1 cellular context compared by ENCODE assay signal in genomic region chr19:46984077-46985010, GRCh38.
TF ChIP-seq lines count a peak whose summit lies in the region.

No MANE protein-coding gene starts in this region.

TF ChIP-seq in HepG2, 621 proteins besides CTCF, POLR2A, EP300 and RAD21 (continued from another document and continues in another):
- no peak; the same call in 1 of the 2 replicates for TF ChIP-seq ZNF691 (CRISPR knock-in tag; IDR thresholded peaks at IDR 0.05; ENCODE audit: borderline replicate concordance, low read depth)
- TF ChIP-seq RBAK (CRISPR knock-in tag; IDR thresholded peaks at IDR 0.05), result no peak
- TF ChIP-seq ZKSCAN8 (CRISPR knock-in tag; IDR thresholded peaks at IDR 0.05; ENCODE audit: borderline replicate concordance), result peak; percentile 82; the same call in 1 of the 2 replicates
- peak; percentile 80 for TF ChIP-seq JUNB (CRISPR knock-in tag; IDR thresholded peaks at IDR 0.05; ENCODE audit: borderline replicate concordance)
- TF ChIP-seq AHR (CRISPR knock-in tag; IDR thresholded peaks at IDR 0.05), result no peak
- no peak for TF ChIP-seq TBP (CRISPR knock-in tag; IDR thresholded peaks at IDR 0.05)
- peak; percentile 93 for TF ChIP-seq ZNF331 (CRISPR knock-in tag; IDR thresholded peaks at IDR 0.05)
- TF ChIP-seq ZNF367 (CRISPR knock-in tag; IDR thresholded peaks at IDR 0.05; ENCODE audit: borderline replicate concordance), result 0 out of 2 replicates have a peak, but pooled peaks have one; percentile 38
- peak; percentile 93 for TF ChIP-seq ESRRA (CRISPR knock-in tag; IDR thresholded peaks at IDR 0.05; ENCODE audit: low read depth)
- TF ChIP-seq BORCS8-MEF2B (CRISPR knock-in tag; IDR thresholded peaks at IDR 0.05), result peak; percentile 66; the same call in 1 of the 2 replicates
- peak; percentile 95 for TF ChIP-seq ARID5B (CRISPR knock-in tag; IDR thresholded peaks at IDR 0.05)
- TF ChIP-seq NCOA1 (CRISPR knock-in tag; IDR thresholded peaks at IDR 0.05), result no peak
- no peak; the same call in 1 of the 2 replicates for TF ChIP-seq ZNF362 (CRISPR knock-in tag; IDR thresholded peaks at IDR 0.05; ENCODE audit: borderline replicate concordance)
- TF ChIP-seq ZNF572 (CRISPR knock-in tag; IDR thresholded peaks at IDR 0.05), result 0 out of 2 replicates have a peak, but pooled peaks have one; percentile 31
- 0 out of 2 replicates have a peak, but pooled peaks have one; percentile 23 for TF ChIP-seq POLR2G (IDR thresholded peaks at IDR 0.05; ENCODE audit: low read depth, low read length)
- TF ChIP-seq RFX3 (CRISPR knock-in tag; IDR thresholded peaks at IDR 0.05), result no peak
- peak; percentile 42; the same call in 1 of the 2 replicates for TF ChIP-seq HMGXB3 (CRISPR knock-in tag; IDR thresholded peaks at IDR 0.05; ENCODE audit: borderline replicate concordance)
- no peak for TF ChIP-seq ZNF282 (IDR thresholded peaks at IDR 0.05; ENCODE audit: partially characterized antibody)
- peak; percentile 87 for TF ChIP-seq FOSL2 (CRISPR knock-in tag; IDR thresholded peaks at IDR 0.05)
- TF ChIP-seq MYC (CRISPR knock-in tag; IDR thresholded peaks at IDR 0.05; ENCODE audit: borderline replicate concordance), result peak; percentile 87
- peak; percentile 99 for TF ChIP-seq HNF1A (IDR thresholded peaks at IDR 0.05; ENCODE audit: low read depth)
- TF ChIP-seq HNF1A (CRISPR knock-in tag; IDR thresholded peaks at IDR 0.05; ENCODE audit: borderline replicate concordance), result peak; percentile 100
- peak; percentile 45; the same call in 1 of the 2 replicates for TF ChIP-seq FOXA1 (IDR thresholded peaks at IDR 0.05)
- TF ChIP-seq FOXA1 (CRISPR knock-in tag; IDR thresholded peaks at IDR 0.05), result peak; percentile 98
- peak; percentile 91 for TF ChIP-seq AHDC1 (CRISPR knock-in tag; IDR thresholded peaks at IDR 0.05; ENCODE audit: borderline replicate concordance)
- peak; percentile 95 for TF ChIP-seq ZNF644 (CRISPR knock-in tag; IDR thresholded peaks at IDR 0.05; ENCODE audit: low read depth)
- no peak for TF ChIP-seq THAP7 (CRISPR knock-in tag; IDR thresholded peaks at IDR 0.05)
- TF ChIP-seq RARA (CRISPR knock-in tag; IDR thresholded peaks at IDR 0.05), result peak; percentile 90
- no peak for TF ChIP-seq MTF2 (CRISPR knock-in tag; IDR thresholded peaks at IDR 0.05; ENCODE audit: borderline replicate concordance)
- TF ChIP-seq ATM (IDR thresholded peaks at IDR 0.05; ENCODE audit: borderline replicate concordance), result no peak
- peak; percentile 22 for TF ChIP-seq STAG1 (CRISPR knock-in tag; IDR thresholded peaks at IDR 0.05)
- peak; percentile 75; the same call in 1 of the 2 replicates for TF ChIP-seq ZNF670 (CRISPR knock-in tag; IDR thresholded peaks at IDR 0.05; ENCODE audit: borderline replicate concordance)
- TF ChIP-seq DNMT1 (CRISPR knock-in tag; IDR thresholded peaks at IDR 0.05), result no peak
- peak; percentile 81 for TF ChIP-seq ZBTB25 (CRISPR knock-in tag; IDR thresholded peaks at IDR 0.05)
